In the genomic region with DNA sequence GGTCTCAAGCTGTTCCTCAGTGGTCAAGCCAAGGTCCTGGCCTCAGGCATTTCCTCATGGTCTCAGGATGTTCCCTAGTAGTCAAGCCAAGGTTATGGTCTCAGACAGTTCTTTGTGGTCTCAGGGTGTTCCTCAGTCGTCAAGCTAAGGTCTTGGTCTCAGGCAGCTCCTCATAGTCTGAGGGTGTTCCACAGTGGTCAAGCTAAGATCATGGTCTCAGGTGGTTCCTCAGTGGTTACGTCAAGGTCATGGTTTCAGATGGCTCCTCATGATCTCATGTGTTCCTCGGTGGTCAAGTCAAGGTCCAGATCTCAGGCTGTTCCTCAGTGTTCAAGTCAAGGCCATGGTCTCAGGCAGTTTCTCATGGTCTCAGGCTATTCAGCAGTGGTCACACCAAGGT, we compare ENCODE assay signal across 27 cellular contexts.
"Had no signal": no experiment of that assay in that cellular context is flagged by ENCODE, and none has a peak within 500 bp of the region (broad histone marks: within the 10 kb centered on the region; RNA-seq: fewer than 3 reads in every experiment).

No MANE protein-coding gene starts in this region.

- H3K27me3 Mint-ChIP-seq: activated CD4-positive, alpha-beta memory T cell treated with anti-CD3 and anti-CD28 coated beads, Interleukin-2, amount 10 ng/mL, durations not matched to agents 7 days and 5 days; activated CD4-positive, alpha-beta T cell treated with anti-CD3 and anti-CD28 coated beads for 36 hours; activated CD4-positive, alpha-beta T cell treated with anti-CD3 and anti-CD28 coated beads, Interleukin-2, amount 10 ng/mL, durations not matched to agents 24 days and 14 days; activated T-cell treated with anti-CD3 and anti-CD28 coated beads, Interleukin-2, amount 50 U/mL, for 24 hours; central memory CD8-positive, alpha-beta T cell; dendritic cell treated with granulocyte-macrophage colony-stimulating factor and Interleukin-4, amounts not matched to agents 40 ng/mL and 50 ng/mL, for 4 days; T-helper 17 cell had no signal

- H3K36me3 Mint-ChIP-seq: brain had no signal

- H3K4me3 ChIP-seq: ascending aorta, breast epithelium, coronary artery had no signal

- ATAC-seq: activated CD4-positive, alpha-beta T cell treated with anti-CD3 and anti-CD28 coated beads for 36 hours; activated naive CD4-positive, alpha-beta T cell treated with anti-CD3 and anti-CD28 coated beads, Interleukin-2, amount 50 U/mL, for 72 hours; activated T-cell treated with anti-CD3 and anti-CD28 coated beads, Interleukin-2, amount 50 U/mL, for 72 hours; esophagus mucosa; T-helper 17 cell had no signal

- H3K36me3 ChIP-seq: ascending aorta, breast epithelium had no signal

- H3K4me1 Mint-ChIP-seq: brain, endodermal cell had no signal

- H3K27ac ChIP-seq: ascending aorta, breast epithelium, coronary artery had no signal

- H3K9me3 ChIP-seq: ascending aorta had no signal

- H3K4me1 ChIP-seq: ascending aorta, breast epithelium had no signal

- H3K27ac Mint-ChIP-seq: activated CD4-positive, alpha-beta memory T cell treated with anti-CD3 and anti-CD28 coated beads, Interleukin-2, amount 10 ng/mL, durations not matched to agents 7 days and 5 days; activated CD4-positive, alpha-beta T cell treated with anti-CD3 and anti-CD28 coated beads for 36 hours; activated CD4-positive, alpha-beta T cell treated with anti-CD3 and anti-CD28 coated beads, Interleukin-2, amount 10 ng/mL, durations not matched to agents 24 days and 14 days; activated naive CD4-positive, alpha-beta T cell treated with anti-CD3 and anti-CD28 coated beads for 36 hours; activated naive CD8-positive, alpha-beta T cell treated with anti-CD3 and anti-CD28 coated beads, Interleukin-2, amount 10 ng/mL, durations not matched to agents 7 days and 5 days; activated T-cell treated with anti-CD3 and anti-CD28 coated beads, Interleukin-2, amount 50 U/mL, for 24 hours; activated T-cell treated with anti-CD3 and anti-CD28 coated beads, Interleukin-2, amount 50 U/mL, for 72 hours; dendritic cell treated with granulocyte-macrophage colony-stimulating factor and Interleukin-4, amounts not matched to agents 40 ng/mL and 50 ng/mL, for 4 days; endodermal cell; T-helper 17 cell; T-helper 2 cell treated with Interferon-gamma antibody and Interleukin-4, amounts not matched to agents 5 μg/mL and 100 μg/mL, for 36 hours had no signal

- DNase-seq: activated CD4-positive, alpha-beta memory T cell treated with anti-CD3 and anti-CD28 coated beads, Interleukin-2, amount 10 ng/mL, durations not matched to agents 7 days and 5 days; activated CD4-positive, alpha-beta T cell treated with anti-CD3 and anti-CD28 coated beads for 36 hours; activated CD4-positive, alpha-beta T cell treated with anti-CD3 and anti-CD28 coated beads, Interleukin-2, amount 10 ng/mL, durations not matched to agents 24 days and 14 days; activated CD4-positive, CD25-positive, alpha-beta regulatory T cell; activated CD4-positive, CD25-positive, alpha-beta regulatory T cell treated with anti-CD3 and anti-CD28 coated beads, Interleukin-2, amount 50 U/mL, for 72 hours; activated CD8-positive, alpha-beta memory T cell treated with anti-CD3 and anti-CD28 coated beads, Interleukin-2, amount 50 U/mL, for 48 hours; activated effector memory CD4-positive, alpha-beta T cell treated with Interleukin-2 at 50 U/mL for 16 hours; activated naive CD4-positive, alpha-beta T cell treated with anti-CD3 and anti-CD28 coated beads for 36 hours; activated naive CD8-positive, alpha-beta T cell treated with anti-CD3 and anti-CD28 coated beads, Interleukin-2, amount 10 ng/mL, durations not matched to agents 7 days and 5 days; activated T-cell treated with anti-CD3 and anti-CD28 coated beads for 4 hours; activated T-cell treated with anti-CD3 and anti-CD28 coated beads, Interleukin-2, amount 50 U/mL, for 24 hours; activated T-cell treated with anti-CD3 and anti-CD28 coated beads, Interleukin-2, amount 50 U/mL, for 72 hours; effector memory CD4-positive, alpha-beta T cell; endodermal cell; foreskin fibroblast; T-helper 1 cell; T-helper 17 cell; T1000 had no signal

- H3K4me3 Mint-ChIP-seq: activated CD4-positive, alpha-beta memory T cell treated with anti-CD3 and anti-CD28 coated beads, Interleukin-2, amount 10 ng/mL, durations not matched to agents 7 days and 5 days; activated CD4-positive, alpha-beta T cell treated with anti-CD3 and anti-CD28 coated beads for 36 hours; activated CD4-positive, alpha-beta T cell treated with anti-CD3 and anti-CD28 coated beads, Interleukin-2, amount 10 ng/mL, durations not matched to agents 24 days and 14 days; activated naive CD4-positive, alpha-beta T cell treated with anti-CD3 and anti-CD28 coated beads for 36 hours; activated naive CD8-positive, alpha-beta T cell treated with anti-CD3 and anti-CD28 coated beads, Interleukin-2, amount 10 ng/mL, durations not matched to agents 7 days and 5 days; activated T-cell treated with anti-CD3 and anti-CD28 coated beads, Interleukin-2, amount 50 U/mL, for 24 hours; activated T-cell treated with anti-CD3 and anti-CD28 coated beads, Interleukin-2, amount 50 U/mL, for 72 hours; brain; central memory CD8-positive, alpha-beta T cell; dendritic cell treated with granulocyte-macrophage colony-stimulating factor and Interleukin-4, amounts not matched to agents 40 ng/mL and 50 ng/mL, for 4 days; endodermal cell; T-helper 17 cell; T-helper 2 cell treated with Interferon-gamma antibody and Interleukin-4, amounts not matched to agents 5 μg/mL and 100 μg/mL, for 36 hours had no signal

- H3K27me3 ChIP-seq: ascending aorta had no signal
